In genomic region chr1:30707412-30708360, GRCh38 we compare ENCODE assay signal across 8 cellular contexts. TPM values are rescaled to one million over a fixed set of nuclear protein-coding genes. Genes with fewer than 3 reads are reported as not detected.
A peak's percentile ranks its signal among the peaks of the same experiment; 100 is the strongest.
DNase-seq lines count a peak whose midpoint lies in the region; ATAC-seq and TF ChIP-seq lines count a peak whose summit lies in the region.

No MANE protein-coding gene starts in this region.

- H3K36me3 Mint-ChIP-seq in naive thymus-derived CD4-positive, alpha-beta T cell = no peaks in the 10 kb centered on the region

- 61% methylated on average over 14 of the region's 16 CpGs for WGBS in esophagus muscularis mucosa

- H3K27me3 ChIP-seq in esophagus muscularis mucosa = no peaks in the 10 kb centered on the region
- H3K27me3 ChIP-seq in naive thymus-derived CD4-positive, alpha-beta T cell (ENCODE audit: control insufficient read depth in 2 of 2, insufficient read depth in 2 of 2, low read length in 2 of 2) = no peaks in the 10 kb centered on the region

- H3K9me3 Mint-ChIP-seq in naive thymus-derived CD4-positive, alpha-beta T cell = peaks cover 0 to 2% (median 0%) of the 10 kb centered on the region in 11 donors
- H3K9me3 Mint-ChIP-seq in stimulated activated naive CD8-positive, alpha-beta T cell treated with anti-CD3 and anti-CD28 coated beads, Interleukin-15, amount 100 ng/mL, for 72 hours = no peaks in the 10 kb centered on the region

- H3K27ac Mint-ChIP-seq in naive thymus-derived CD4-positive, alpha-beta T cell = peak overlapping the region in 1 of 9 donors; percentile 55
- H3K27ac Mint-ChIP-seq in stimulated activated naive CD8-positive, alpha-beta T cell treated with anti-CD3 and anti-CD28 coated beads, Interleukin-15, amount 100 ng/mL, for 72 hours = no peak overlapping the region

- H3K9me3 ChIP-seq in esophagus muscularis mucosa = no peaks in the 10 kb centered on the region
- no peaks in the 10 kb centered on the region for H3K9me3 ChIP-seq in naive thymus-derived CD4-positive, alpha-beta T cell (ENCODE audit: control insufficient read depth in 2 of 3, low read length in 3 of 3)

- intact Hi-C loops in esophagus muscularis mucosa (cut with DNase I) = loop anchor here (2.0 to 10.0 kb wide), 5 partner anchors 325 to 1833 kb away; partner anchors contain the start of gene PTPRU
- intact Hi-C loops in naive thymus-derived CD4-positive, alpha-beta T cell (cut with micrococcal nuclease) = loop anchor here (1.0 to 10.0 kb wide), 3 partner anchors 323 to 1476 kb away; partner anchors contain the start of gene PTPRU (in 2 of the 2)

- no peaks in the 10 kb centered on the region for H3K36me3 ChIP-seq in esophagus muscularis mucosa
- H3K36me3 ChIP-seq in naive thymus-derived CD4-positive, alpha-beta T cell (ENCODE audit: control insufficient read depth in 2 of 3, insufficient read depth in 3 of 3, low read length in 3 of 3) = no peaks in the 10 kb centered on the region

- TF ChIP-seq EP300 in esophagus muscularis mucosa (IDR thresholded peaks at IDR 0.05) = no peak

- DNase-seq in COLO668 (lab: John Stamatoyannopoulos, UW; ENCODE audit: unreplicated experiment) = peak; percentile 71
- DNase-seq in HS-27A (ENCODE audit: low read depth) = peak; percentile 20
- DNase-seq in NOMO-1 treated with DMSO at 0.1 percent for 48 hours (lab: John Stamatoyannopoulos, UW; ENCODE audit: unreplicated experiment) = peak; percentile 27
- peak; percentile 61 for DNase-seq in activated T-cell treated with anti-CD3 and anti-CD28 coated beads for 48 hours (ENCODE audit: low read depth)
- no peak for DNase-seq in esophagus muscularis mucosa (ENCODE audit: extremely low spot score)
- peak in 7 of 9 donors; percentile 45 to 68 (median 54) for DNase-seq in naive thymus-derived CD4-positive, alpha-beta T cell
- DNase-seq in stimulated activated naive CD8-positive, alpha-beta T cell treated with anti-CD3 and anti-CD28 coated beads, Interleukin-15, amount 100 ng/mL, for 72 hours = peak; percentile 55 to 67

- peak; percentile 82 for ATAC-seq in naive thymus-derived CD4-positive, alpha-beta T cell
- peak; percentile 88 for ATAC-seq in stimulated activated naive CD8-positive, alpha-beta T cell treated with anti-CD3 and anti-CD28 coated beads, Interleukin-15, amount 100 ng/mL, for 72 hours
- no peak for ATAC-seq in HG03025 (IDR thresholded peaks at IDR 0.05; ENCODE audit: low FRiP score, unreplicated experiment)

- H3K4me3 ChIP-seq in esophagus muscularis mucosa = no peak overlapping the region
- H3K4me3 ChIP-seq in naive thymus-derived CD4-positive, alpha-beta T cell (ENCODE audit: low read length) = no peak overlapping the region

- H3K4me1 Mint-ChIP-seq in naive thymus-derived CD4-positive, alpha-beta T cell = peaks cover 0 to 3% (median 0%) of the 10 kb centered on the region in 7 donors
- no peaks in the 10 kb centered on the region for H3K4me1 Mint-ChIP-seq in stimulated activated naive CD8-positive, alpha-beta T cell treated with anti-CD3 and anti-CD28 coated beads, Interleukin-15, amount 100 ng/mL, for 72 hours

- H3K27me3 Mint-ChIP-seq in naive thymus-derived CD4-positive, alpha-beta T cell = peaks cover 0 to 28% (median 6%) of the 10 kb centered on the region in 5 donors
- peaks cover 14% of the 10 kb centered on the region for H3K27me3 Mint-ChIP-seq in stimulated activated naive CD8-positive, alpha-beta T cell treated with anti-CD3 and anti-CD28 coated beads, Interleukin-15, amount 100 ng/mL, for 72 hours

- TF ChIP-seq POLR2A in esophagus muscularis mucosa (IDR thresholded peaks at IDR 0.05; ENCODE audit: low read depth) = no peak

- POLR2A ChIA-PET in naive thymus-derived CD4-positive, alpha-beta T cell (lab: Charles Lee) = interaction anchor here (0.6 to 0.8 kb wide), 2 partner anchors 1690 to 1824 kb away, joined by 3 to 4 read pairs; no protein-coding TSS in a partner anchor

- H3K27ac ChIP-seq in esophagus muscularis mucosa (replicated peaks in 1 of 4) = no peak overlapping the region
- H3K27ac ChIP-seq in naive thymus-derived CD4-positive, alpha-beta T cell (ENCODE audit: low read depth, low read length) = no peak overlapping the region

- no peak overlapping the region for H3K4me3 Mint-ChIP-seq in naive thymus-derived CD4-positive, alpha-beta T cell
- no peak overlapping the region for H3K4me3 Mint-ChIP-seq in stimulated activated naive CD8-positive, alpha-beta T cell treated with anti-CD3 and anti-CD28 coated beads, Interleukin-15, amount 100 ng/mL, for 72 hours

- CTCF ChIA-PET in naive thymus-derived CD4-positive, alpha-beta T cell (lab: Charles Lee) = interaction anchor here (0.8 to 1.2 kb wide), 3 partner anchors 94 to 1504 kb away, joined by 3 to 4 read pairs (median 3); no protein-coding TSS in a partner anchor

- peaks cover 16 to 41% (median 32%) of the 10 kb centered on the region in 4 donors for H3K4me1 ChIP-seq in esophagus muscularis mucosa
- H3K4me1 ChIP-seq in naive thymus-derived CD4-positive, alpha-beta T cell (ENCODE audit: control insufficient read depth in 2 of 2, insufficient read depth in 2 of 2, low read length in 2 of 2) = no peaks in the 10 kb centered on the region

- TF ChIP-seq CTCF in esophagus muscularis mucosa (IDR thresholded peaks at IDR 0.05) = peak; percentile 69 to 97 (median 83)

RNA-seq across cellular contexts. Expression of gene MATN1, which starts 15.7 kb away (rescaled TPM):
- not detected for total RNA-seq in esophagus muscularis mucosa
- 1 to 10 TPM in 2 of 5 experiments, under 1 TPM in 3; 0.08 to 3.6 (median 0.22) TPM for total RNA-seq in naive thymus-derived CD4-positive, alpha-beta T cell
- polyA plus RNA-seq in naive thymus-derived CD4-positive, alpha-beta T cell = not detected

RNA-seq across cellular contexts. Expression of gene LAPTM5, which starts 49.9 kb away (rescaled TPM):
- total RNA-seq in esophagus muscularis mucosa = 10 to 100 TPM; 32.4 to 83.7 (median 36.3) TPM
- total RNA-seq in naive thymus-derived CD4-positive, alpha-beta T cell = 100 to 1,000 TPM; 464 to 783 (median 647) TPM
- 100 to 1,000 TPM; 551 to 556 TPM for polyA plus RNA-seq in naive thymus-derived CD4-positive, alpha-beta T cell

Comparison
In these comparisons a context has a peak if more than half of its experiments do, and no peak if none do; other contexts are left out.
1. RNA of gene LAPTM5, which starts 49.9 kb away (total RNA-seq): 464 to 783 TPM in naive thymus-derived CD4-positive, alpha-beta T cell; 32.4 to 83.7 TPM in esophagus muscularis mucosa; every median in the first group is over 4 times any median in the second.